8 cellular contexts compared by ENCODE assay signal in the genomic region with DNA sequence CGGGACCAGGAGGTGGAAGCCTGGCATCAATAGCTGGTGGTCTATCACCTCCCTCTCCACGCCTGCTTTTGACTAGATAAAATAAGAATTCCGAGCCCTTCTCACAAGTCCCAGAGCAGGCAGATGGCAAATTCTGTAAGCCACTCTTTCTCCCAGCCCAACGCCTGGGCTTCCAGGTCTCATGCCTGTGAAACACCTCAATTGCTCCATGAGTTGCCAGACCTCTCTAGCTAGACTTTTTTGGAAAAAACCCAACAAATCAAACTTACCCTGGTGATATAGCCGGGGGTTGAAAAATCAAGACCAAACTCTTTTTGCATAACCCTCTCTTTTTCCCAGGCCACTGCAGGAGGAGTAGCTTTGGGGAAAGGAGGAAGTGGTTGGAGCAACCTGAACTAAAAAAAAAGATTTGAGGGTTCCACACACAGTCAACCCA. TPM values are rescaled to one million over a fixed set of nuclear protein-coding genes. Genes with fewer than 3 reads are reported as not detected.
A peak's percentile ranks its signal among the peaks of the same experiment; 100 is the strongest.
DNase-seq lines count a peak whose midpoint lies in the region; ATAC-seq and TF ChIP-seq lines count a peak whose summit lies in the region.

No MANE protein-coding gene starts in this region.

- POLR2A ChIA-PET in RWPE1 (lab: Yijun Ruan, JAX; ENCODE audit: low non-redundant PET) (interaction anchor here (4.2 kb wide), 1 partner anchor 36 kb away, joined by 19 read pairs; no protein-coding TSS in a partner anchor), GM10248 (lab: Yijun Ruan, JAX) (interaction anchor here (0.5 to 2.1 kb wide), 7 partner anchors 8 to 115 kb away, joined by 3 to 10 read pairs (median 4); no protein-coding TSS in a partner anchor)

- H3K9me3 ChIP-seq in DND-41 (ENCODE audit: insufficient read depth, low read length, severe bottlenecking): no peaks in the 10 kb centered on the region

- peaks cover 51% of the 10 kb centered on the region for H4K20me1 ChIP-seq in DND-41 (ENCODE audit: insufficient read depth, low read length)

- no peaks in the 10 kb centered on the region for H3K27me3 Mint-ChIP-seq in osteocyte (ENCODE audit: unreplicated experiment)

- no peak for TF ChIP-seq CTCF in DND-41 (IDR thresholded peaks at IDR 0.05; ENCODE audit: borderline replicate concordance, extremely low read depth, low read length, poor library complexity, severe bottlenecking)
- TF ChIP-seq CTCF in RWPE1 (conservative IDR thresholded peaks at IDR 0.05; ENCODE audit: low read depth): no peak
- TF ChIP-seq CTCF in osteocyte (IDR thresholded peaks at IDR 0.05): no peak
- no peak for TF ChIP-seq CTCF in GM10248 (IDR thresholded peaks at IDR 0.05; ENCODE audit: control extremely low read depth, extremely low read depth, low read depth, missing control alignments)

- peak overlapping the region; percentile 76 for H3K27ac Mint-ChIP-seq in osteocyte (ENCODE audit: unreplicated experiment)

- no peak overlapping the region for H2AFZ ChIP-seq in DND-41 (ENCODE audit: low read depth, low read length)

- peaks cover 38% of the 10 kb centered on the region for H3K79me2 ChIP-seq in DND-41 (ENCODE audit: insufficient read depth, low read length)

- peak overlapping the region; percentile 48; the same call in 1 of the 2 replicates for H3K9ac ChIP-seq in DND-41 (ENCODE audit: low read depth, low read length)

- H3K4me2 ChIP-seq in DND-41 (ENCODE audit: insufficient read depth, low read length): peak overlapping the region; percentile 89

- peaks cover 37% of the 10 kb centered on the region for H3K36me3 ChIP-seq in DND-41 (ENCODE audit: insufficient read depth, low read length)

- no peaks in the 10 kb centered on the region for H3K27me3 ChIP-seq in DND-41 (ENCODE audit: insufficient read depth, low read length, poor library complexity)

- CTCF ChIA-PET in RWPE1 (lab: Yijun Ruan, JAX) (interaction anchor here (0.6 to 0.7 kb wide), 2 partner anchors 35 to 92 kb away, joined by 4 to 6 read pairs; no protein-coding TSS in a partner anchor), GM10248 (lab: Yijun Ruan, JAX) (interaction anchor here (0.8 to 6.3 kb wide), 9 partner anchors 9 to 275 kb away, joined by 3 to 40 read pairs (median 6); no protein-coding TSS in a partner anchor)

- peak overlapping the region in 1 of 2 experiments; percentile 53; a peak in 1 of 4 replicates for H3K4me3 ChIP-seq in DND-41 (ENCODE audit: low read depth in 1 of 2, low read length in 2 of 2)

- H3K4me1 Mint-ChIP-seq in osteocyte (ENCODE audit: unreplicated experiment): peaks cover 69% of the 10 kb centered on the region

- no peak for ATAC-seq in DND-41 (ENCODE audit: insufficient read depth, low read depth)
- ATAC-seq in HG03442 (IDR thresholded peaks at IDR 0.05; ENCODE audit: unreplicated experiment): no peak
- ATAC-seq in HG03095 (IDR thresholded peaks at IDR 0.05; ENCODE audit: unreplicated experiment): no peak

- peaks cover 71% of the 10 kb centered on the region for H3K4me1 ChIP-seq in DND-41 (ENCODE audit: insufficient read depth, low read length)

- H3K4me3 Mint-ChIP-seq in osteocyte (ENCODE audit: unreplicated experiment): peak overlapping the region; percentile 60

- DNase-seq in DND-41 (no peak), RWPE1 (ENCODE audit: low spot score) (no peak), epithelial cell of prostate (ENCODE audit: low read depth, low spot score) (no peak), osteocyte (ENCODE audit: extremely low spot score, unreplicated experiment) (no peak), GM10248 (ENCODE audit: extremely low spot score) (no peak), occipital lobe (lab: John Stamatoyannopoulos, UW) (no peak)

- peaks cover 25% of the 10 kb centered on the region for H3K36me3 Mint-ChIP-seq in osteocyte (ENCODE audit: unreplicated experiment)

- no peaks in the 10 kb centered on the region for H3K9me3 Mint-ChIP-seq in osteocyte (ENCODE audit: unreplicated experiment)

- H3K27ac ChIP-seq in DND-41 (ENCODE audit: low read length) (peak overlapping the region; percentile 60; the same call in 1 of the 2 replicates), RWPE1 (peak overlapping the region; percentile 92), epithelial cell of prostate (peak overlapping the region; percentile 98)

RNA-seq across cellular contexts. Expression of a gene that starts 7.0 kb away (rescaled TPM):
- 34.1 TPM in 2 replicates for total RNA-seq in osteocyte
- total RNA-seq in occipital lobe: 6.6 TPM
